8 cellular contexts compared by ENCODE assay signal in the genomic region with DNA sequence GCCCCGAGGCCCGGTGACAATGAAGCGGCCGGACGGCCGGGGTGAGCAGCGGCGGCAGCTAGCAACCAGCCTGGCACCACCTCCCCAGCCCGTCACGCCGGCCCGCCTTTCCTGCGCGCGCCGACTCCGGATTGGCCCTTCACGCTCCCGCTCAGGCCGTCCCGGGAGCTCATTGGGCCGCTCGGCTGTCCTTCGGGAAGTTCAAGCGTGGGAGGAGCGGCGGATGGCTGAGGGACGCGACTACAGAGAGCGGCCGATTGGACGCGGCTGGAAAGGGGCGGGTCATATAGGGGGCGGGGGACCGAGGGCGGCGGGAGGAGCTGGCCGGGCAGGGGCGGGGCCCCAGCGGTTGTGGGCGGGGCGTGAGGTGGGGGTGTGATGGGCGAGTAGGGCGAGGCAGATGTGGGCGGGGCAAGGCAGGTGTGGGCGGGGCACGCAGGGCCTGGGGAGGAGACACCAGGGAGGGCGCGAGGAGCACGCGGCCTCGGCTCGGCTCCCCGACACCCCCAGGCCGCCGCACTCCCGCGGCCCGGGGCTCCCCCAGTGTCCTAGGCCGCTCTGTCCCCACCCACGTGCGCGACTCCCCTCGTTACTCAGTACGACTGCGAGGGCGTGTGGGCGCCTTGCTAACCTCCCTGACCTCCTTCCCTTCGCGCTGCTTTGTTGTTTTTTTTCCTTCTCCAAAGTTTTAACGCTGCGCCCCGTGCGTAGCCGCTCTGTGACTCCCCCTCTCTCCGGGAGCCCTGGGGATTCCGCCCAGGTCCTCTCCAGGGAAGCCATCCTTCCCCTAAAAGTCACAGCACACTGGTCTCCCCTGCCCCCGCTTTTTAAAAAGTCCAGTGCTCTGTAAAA. TPM values are rescaled to one million over a fixed set of nuclear protein-coding genes. Genes with fewer than 3 reads are reported as not detected.
A peak's percentile ranks its signal among the peaks of the same experiment; 100 is the strongest.
DNase-seq lines count a peak whose midpoint lies in the region; ATAC-seq and TF ChIP-seq lines count a peak whose summit lies in the region.

CEP131 (minus strand) TSS at position 60 of the 852 bp plus-strand sequence. CDS start 2,909 bp downstream, outside the sequence.

- peaks cover 17% of the 10 kb centered on the region for H3K4me1 Mint-ChIP-seq in WTC11

- peak; percentile 100 for DNase-seq in AG08395 (ENCODE audit: low spot score)
- peak; percentile 96 for DNase-seq in NCI-H226
- peak; percentile 100 for DNase-seq in WTC11 (ENCODE audit: low spot score)
- peak; percentile 99 for DNase-seq in cardiac fibroblast (ENCODE audit: low read depth in 2 of 2)
- DNase-seq in iPS-NIHi7 (ENCODE audit: extremely low spot score), result peak; percentile 100
- DNase-seq in smooth muscle cell (lab: John Stamatoyannopoulos, UW; ENCODE audit: unreplicated experiment), result peak; percentile 95

- peak within 1 kb of the TSS; percentile 80 for H3K9ac ChIP-seq in smooth muscle cell (ENCODE audit: low read depth)

- H3K27me3 Mint-ChIP-seq in WTC11 (ENCODE audit: low read depth), result peaks cover 20% of the 10 kb centered on the region

- WGBS in smooth muscle cell (ENCODE audit: low lambda C conversion rate), result 2% methylated on average over 48 of the region's 79 CpGs

- in situ Hi-C loops in GM18951 (cut with MboI; ENCODE audit: low sequenced_read_pairs, unreplicated experiment), result no loop called here

- H3K4me1 ChIP-seq in smooth muscle cell (ENCODE audit: low read depth), result peaks cover 17% of the 10 kb centered on the region

- no peaks in the 10 kb centered on the region for H3K9me3 Mint-ChIP-seq in WTC11

- TF ChIP-seq CTCF in WTC11 (IDR thresholded peaks at IDR 0.05) (no peak), cardiac fibroblast (IDR thresholded peaks at IDR 0.05; ENCODE audit: low read depth, low read length) (no peak), smooth muscle cell (IDR thresholded peaks at IDR 0.05; ENCODE audit: borderline replicate concordance, insufficient read depth, poor library complexity, severe bottlenecking) (no peak)

- no peaks in the 10 kb centered on the region for H3K36me3 Mint-ChIP-seq in WTC11

- H3K27ac ChIP-seq in smooth muscle cell (ENCODE audit: low read depth), result no peak within 1 kb of the TSS

- H3K27me3 ChIP-seq in smooth muscle cell (ENCODE audit: low read depth), result no peaks in the 10 kb centered on the region

- H3K4me2 ChIP-seq in smooth muscle cell, result peak within 1 kb of the TSS; percentile 100

- H4K20me1 ChIP-seq in smooth muscle cell (ENCODE audit: low read depth), result no peaks in the 10 kb centered on the region

- H3K4me3 ChIP-seq in cardiac fibroblast (replicated peaks in 1 of 2; ENCODE audit: low read depth in 2 of 2, low read length in 2 of 2) (peak within 1 kb of the TSS; percentile 76 to 84), smooth muscle cell (peak within 1 kb of the TSS; percentile 95)

- H2AFZ ChIP-seq in smooth muscle cell (ENCODE audit: low read depth), result peak within 1 kb of the TSS; percentile 92

- peak; percentile 91 for ATAC-seq in HG03196 (IDR thresholded peaks at IDR 0.05; ENCODE audit: unreplicated experiment)
- ATAC-seq in WTC11, result peak; percentile 96

- peak within 1 kb of the TSS; percentile 76 for H3K4me3 Mint-ChIP-seq in WTC11

- H3K9me3 ChIP-seq in smooth muscle cell (replicated peaks; ENCODE audit: low read depth), result no peaks in the 10 kb centered on the region

- CTCF ChIA-PET in WTC11 (lab: Charles Lee), result interaction anchor here (0.6 to 1.8 kb wide), 19 partner anchors 12 to 345 kb away, joined by 3 to 18 read pairs (median 4); partner anchors contain the start of genes BAHCC1, NDUFAF8 and TEPSIN

- peak within 1 kb of the TSS; percentile 23; the same call in 1 of the 2 replicates for H3K27ac Mint-ChIP-seq in WTC11

- no peaks in the 10 kb centered on the region for H3K36me3 ChIP-seq in smooth muscle cell (ENCODE audit: low read depth)

- POLR2A ChIA-PET in WTC11 (lab: Charles Lee), result interaction anchor here (0.5 to 1.2 kb wide), 3 partner anchors 16 to 446 kb away, joined by 3 to 9 read pairs (median 4); partner anchors contain the start of genes NDUFAF8 and TEPSIN

- peaks cover 7% of the 10 kb centered on the region for H3K79me2 ChIP-seq in smooth muscle cell (ENCODE audit: low read depth)

- peak; percentile 64 for TF ChIP-seq POLR2A in GM18951 (IDR thresholded peaks at IDR 0.05; ENCODE audit: extremely low read depth, insufficient read depth, insufficient read length)

- no peaks in the 10 kb centered on the region for H3F3A ChIP-seq in smooth muscle cell (ENCODE audit: low read depth)

TF ChIP-seq in WTC11, 78 proteins besides CTCF, POLR2A, EP300 and RAD21 (continues in another document):
- TF ChIP-seq ZNF396 (CRISPR knock-in tag; IDR thresholded peaks at IDR 0.05; ENCODE audit: borderline replicate concordance) (no peak), NFE2L1 (CRISPR knock-in tag; IDR thresholded peaks at IDR 0.05) (peak; percentile 72; the same call in 1 of the 2 replicates), E2F4 (CRISPR knock-in tag; IDR thresholded peaks at IDR 0.05; ENCODE audit: borderline replicate concordance, low read depth) (0 out of 2 replicates have a peak, but pooled peaks have one; percentile 72), JAZF1 (CRISPR knock-in tag; IDR thresholded peaks at IDR 0.05) (no peak), HMGA2 (CRISPR knock-in tag; IDR thresholded peaks at IDR 0.05) (no peak), TP53 (CRISPR knock-in tag; IDR thresholded peaks at IDR 0.05) (0 out of 2 replicates have a peak, but pooled peaks have one; percentile 38), FOXK1 (CRISPR knock-in tag; IDR thresholded peaks at IDR 0.05) (peak; percentile 14)
- TF ChIP-seq, protein P1, sequence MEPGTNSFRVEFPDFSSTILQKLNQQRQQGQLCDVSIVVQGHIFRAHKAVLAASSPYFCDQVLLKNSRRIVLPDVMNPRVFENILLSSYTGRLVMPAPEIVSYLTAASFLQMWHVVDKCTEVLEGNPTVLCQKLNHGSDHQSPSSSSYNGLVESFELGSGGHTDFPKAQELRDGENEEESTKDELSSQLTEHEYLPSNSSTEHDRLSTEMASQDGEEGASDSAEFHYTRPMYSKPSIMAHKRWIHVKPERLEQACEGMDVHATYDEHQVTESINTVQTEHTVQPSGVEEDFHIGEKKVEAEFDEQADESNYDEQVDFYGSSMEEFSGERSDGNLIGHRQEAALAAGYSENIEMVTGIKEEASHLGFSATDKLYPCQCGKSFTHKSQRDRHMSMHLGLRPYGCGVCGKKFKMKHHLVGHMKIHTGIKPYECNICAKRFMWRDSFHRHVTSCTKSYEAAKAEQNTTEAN (CRISPR knock-in tag; IDR thresholded peaks at IDR 0.05), result 0 out of 2 replicates have a peak, but pooled peaks have one; percentile 38
- TF ChIP-seq, protein P2, sequence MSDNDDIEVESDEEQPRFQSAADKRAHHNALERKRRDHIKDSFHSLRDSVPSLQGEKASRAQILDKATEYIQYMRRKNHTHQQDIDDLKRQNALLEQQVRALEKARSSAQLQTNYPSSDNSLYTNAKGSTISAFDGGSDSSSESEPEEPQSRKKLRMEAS (CRISPR knock-in tag; IDR thresholded peaks at IDR 0.05), result peak; percentile 94
- TF ChIP-seq, protein P3, sequence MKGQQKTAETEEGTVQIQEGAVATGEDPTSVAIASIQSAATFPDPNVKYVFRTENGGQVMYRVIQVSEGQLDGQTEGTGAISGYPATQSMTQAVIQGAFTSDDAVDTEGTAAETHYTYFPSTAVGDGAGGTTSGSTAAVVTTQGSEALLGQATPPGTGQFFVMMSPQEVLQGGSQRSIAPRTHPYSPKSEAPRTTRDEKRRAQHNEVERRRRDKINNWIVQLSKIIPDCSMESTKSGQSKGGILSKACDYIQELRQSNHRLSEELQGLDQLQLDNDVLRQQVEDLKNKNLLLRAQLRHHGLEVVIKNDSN (CRISPR knock-in tag; IDR thresholded peaks at IDR 0.05), result peak; percentile 43; the same call in 1 of the 2 replicates
- TF ChIP-seq, protein P4, sequence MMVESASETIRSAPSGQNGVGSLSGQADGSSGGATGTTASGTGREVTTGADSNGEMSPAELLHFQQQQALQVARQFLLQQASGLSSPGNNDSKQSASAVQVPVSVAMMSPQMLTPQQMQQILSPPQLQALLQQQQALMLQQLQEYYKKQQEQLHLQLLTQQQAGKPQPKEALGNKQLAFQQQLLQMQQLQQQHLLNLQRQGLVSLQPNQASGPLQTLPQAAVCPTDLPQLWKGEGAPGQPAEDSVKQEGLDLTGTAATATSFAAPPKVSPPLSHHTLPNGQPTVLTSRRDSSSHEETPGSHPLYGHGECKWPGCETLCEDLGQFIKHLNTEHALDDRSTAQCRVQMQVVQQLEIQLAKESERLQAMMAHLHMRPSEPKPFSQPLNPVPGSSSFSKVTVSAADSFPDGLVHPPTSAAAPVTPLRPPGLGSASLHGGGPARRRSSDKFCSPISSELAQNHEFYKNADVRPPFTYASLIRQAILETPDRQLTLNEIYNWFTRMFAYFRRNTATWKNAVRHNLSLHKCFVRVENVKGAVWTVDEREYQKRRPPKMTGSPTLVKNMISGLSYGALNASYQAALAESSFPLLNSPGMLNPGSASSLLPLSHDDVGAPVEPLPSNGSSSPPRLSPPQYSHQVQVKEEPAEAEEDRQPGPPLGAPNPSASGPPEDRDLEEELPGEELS (CRISPR knock-in tag; IDR thresholded peaks at IDR 0.05), result peak; percentile 74; the same call in 1 of the 2 replicates
- TF ChIP-seq, protein P5, sequence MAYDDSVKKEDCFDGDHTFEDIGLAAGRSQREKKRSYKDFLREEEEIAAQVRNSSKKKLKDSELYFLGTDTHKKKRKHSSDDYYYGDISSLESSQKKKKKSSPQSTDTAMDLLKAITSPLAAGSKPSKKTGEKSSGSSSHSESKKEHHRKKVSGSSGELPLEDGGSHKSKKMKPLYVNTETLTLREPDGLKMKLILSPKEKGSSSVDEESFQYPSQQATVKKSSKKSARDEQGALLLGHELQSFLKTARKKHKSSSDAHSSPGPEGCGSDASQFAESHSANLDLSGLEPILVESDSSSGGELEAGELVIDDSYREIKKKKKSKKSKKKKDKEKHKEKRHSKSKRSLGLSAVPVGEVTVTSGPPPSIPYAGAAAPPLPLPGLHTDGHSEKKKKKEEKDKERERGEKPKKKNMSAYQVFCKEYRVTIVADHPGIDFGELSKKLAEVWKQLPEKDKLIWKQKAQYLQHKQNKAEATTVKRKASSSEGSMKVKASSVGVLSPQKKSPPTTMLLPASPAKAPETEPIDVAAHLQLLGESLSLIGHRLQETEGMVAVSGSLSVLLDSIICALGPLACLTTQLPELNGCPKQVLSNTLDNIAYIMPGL (CRISPR knock-in tag; IDR thresholded peaks at IDR 0.05), result peak; percentile 71; the same call in 1 of the 2 replicates

RNA-seq across cellular contexts. Expression of gene CEP131, which starts in this region (rescaled TPM):
- total RNA-seq in WTC11 (2021) (32.4 to 35.2 TPM (median 34.3 TPM) in 3 replicates), smooth muscle cell (3.0 and 4.6 TPM in 2 replicates)
- polyA plus RNA-seq in smooth muscle cell, result 13.4 and 17.6 TPM in 2 replicates
